Comparison of ENCODE assay signal across 12 cellular contexts in the genomic region with DNA sequence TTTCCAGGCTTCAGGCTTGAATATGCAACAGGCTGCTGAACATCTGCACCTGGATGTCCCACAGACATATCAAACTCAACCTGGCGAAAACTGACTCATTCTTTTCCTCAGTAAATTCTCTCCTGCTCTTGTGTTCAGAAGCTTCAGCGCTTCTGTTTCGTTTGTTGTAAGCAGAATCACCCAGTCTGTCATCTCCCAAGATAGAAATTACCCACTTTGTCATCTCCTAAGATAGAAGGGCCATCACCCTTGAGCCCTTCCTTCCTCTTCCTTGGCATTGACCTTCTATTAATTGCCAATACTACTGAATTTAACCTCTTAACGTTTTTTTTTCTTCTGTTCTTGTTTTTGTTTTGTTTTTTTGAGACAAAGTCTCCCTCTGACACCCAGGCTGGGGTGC. TPM values are rescaled to one million over a fixed set of nuclear protein-coding genes. Genes with fewer than 3 reads are reported as not detected.
DNase-seq lines count a peak whose midpoint lies in the region; ATAC-seq and TF ChIP-seq lines count a peak whose summit lies in the region.
"Had no signal": no experiment of that assay in that cellular context is flagged by ENCODE, and none has a peak within 500 bp of the region (broad histone marks: within the 10 kb centered on the region; RNA-seq: fewer than 3 reads in every experiment).

No MANE protein-coding gene starts in this region.

- H3K27ac ChIP-seq in PC-9 (no peak overlapping the region), trophoblast cell (ENCODE audit: low read depth, low read length) (no peak overlapping the region), brain microvascular endothelial cell (no peak overlapping the region)

- in situ Hi-C loops in brain microvascular endothelial cell (cut with HindIII; ENCODE audit: low pct_ligation_motif_present, low sequenced_read_pairs), result no loop called here

- H3K27me3 Mint-ChIP-seq in stimulated activated memory B cell treated with anti-CD40 and anti-IgM and Interleukin-4, amounts not matched to agents 10 μg/mL and 1 μg/mL and 100 μg/mL, for 72 hours, result peaks cover 19% of the 10 kb centered on the region

- intact Hi-C loops in PC-9 (cut with micrococcal nuclease; ENCODE audit: unreplicated experiment), result no loop called here

- H3K4me3 ChIP-seq in PC-9, result no peak overlapping the region
- H3K4me3 ChIP-seq in trophoblast cell (ENCODE audit: low read depth, low read length), result no peak overlapping the region
- no peak overlapping the region for H3K4me3 ChIP-seq in brain microvascular endothelial cell (ENCODE audit: low read depth, low read length)

- no TSS peak for BruUV-seq in PC-9 (replicated peaks; lab: Mats Ljungman, UMichigan)

- H2BK120ac ChIP-seq in trophoblast cell (ENCODE audit: insufficient read depth, low read length, poor library complexity), result no peak overlapping the region

- H3K9me3 ChIP-seq in PC-9 (ENCODE audit: insufficient read depth, low read depth), result no peaks in the 10 kb centered on the region; the same call in 1 of the 2 replicates
- H3K9me3 ChIP-seq in trophoblast cell (ENCODE audit: insufficient read depth, low read depth, low read length), result no peaks in the 10 kb centered on the region

- H3K9me2 ChIP-seq in PC-9 (ENCODE audit: insufficient read depth), result no peaks in the 10 kb centered on the region

- H3K27me3 ChIP-seq in PC-9 (ENCODE audit: insufficient read depth, low read depth) (no peaks in the 10 kb centered on the region), trophoblast cell (ENCODE audit: insufficient read depth, low read length) (no peaks in the 10 kb centered on the region), brain microvascular endothelial cell (replicated peaks) (no peaks in the 10 kb centered on the region)

- H3K36me3 ChIP-seq in PC-9 (ENCODE audit: low read depth) (no peaks in the 10 kb centered on the region), trophoblast cell (ENCODE audit: control insufficient read depth in 1 of 2, insufficient read depth in 2 of 2, low read length in 2 of 2) (no peaks in the 10 kb centered on the region), brain microvascular endothelial cell (replicated peaks) (no peaks in the 10 kb centered on the region)

- no CpG with 5 or more reads among the region's 4 CpGs for WGBS in trophoblast cell (ENCODE audit: extremely low coverage, insufficient coverage, insufficient read length)

- H2BK5ac ChIP-seq in trophoblast cell (ENCODE audit: low read depth, low read length, poor library complexity), result no peak overlapping the region

- no peaks in the 10 kb centered on the region for H3K9me3 Mint-ChIP-seq in stimulated activated memory B cell treated with anti-CD40 and anti-IgM and Interleukin-4, amounts not matched to agents 10 μg/mL and 1 μg/mL and 100 μg/mL, for 72 hours
- H3K9me3 Mint-ChIP-seq: H9 had no signal

- no peaks in the 10 kb centered on the region for H3K79me1 ChIP-seq in trophoblast cell (ENCODE audit: low read length)

- peak; percentile 36 for ATAC-seq in GM19351 (IDR thresholded peaks at IDR 0.05; ENCODE audit: unreplicated experiment)
- no peak for ATAC-seq in GM21619 (IDR thresholded peaks at IDR 0.05; ENCODE audit: unreplicated experiment)
- ATAC-seq in stimulated activated memory B cell treated with anti-CD40 and anti-IgM and Interleukin-4, amounts not matched to agents 10 μg/mL and 1 μg/mL and 100 μg/mL, for 72 hours, result no peak

- no peak overlapping the region for H3K18ac ChIP-seq in trophoblast cell (ENCODE audit: low read length)

- H2AFZ ChIP-seq in PC-9 (peak overlapping the region; percentile 58; the same call in 1 of the 2 replicates), trophoblast cell (ENCODE audit: insufficient read depth, low read length, poor library complexity) (no peak overlapping the region)

- H3K4me1 Mint-ChIP-seq in stimulated activated memory B cell treated with anti-CD40 and anti-IgM and Interleukin-4, amounts not matched to agents 10 μg/mL and 1 μg/mL and 100 μg/mL, for 72 hours, result no peaks in the 10 kb centered on the region
- H3K4me1 Mint-ChIP-seq: IgD-negative memory B cell had no signal

- H3K79me2 ChIP-seq in PC-9 (ENCODE audit: low read depth) (no peaks in the 10 kb centered on the region), trophoblast cell (ENCODE audit: control insufficient read depth, insufficient read depth, low read length, poor library complexity) (no peaks in the 10 kb centered on the region)

- DNase-seq in PC-9, result no peak
- peak; percentile 30 to 67 for DNase-seq in trophoblast cell
- no peak for DNase-seq in brain microvascular endothelial cell
- DNase-seq in stimulated activated CD4-positive, alpha-beta T cell treated with anti-CD3 and anti-CD28 coated beads, Interleukin-1b, Interleukin-23, amount 100 ng/mL, for 48 hours, result no peak
- DNase-seq: DMS53, GF-D8, GOT3, H9 had no signal

- H3K4me2 ChIP-seq in PC-9 (no peak overlapping the region), trophoblast cell (ENCODE audit: low read length) (no peak overlapping the region)

- H2AK5ac ChIP-seq in trophoblast cell (ENCODE audit: low read length), result no peak overlapping the region

- no peak overlapping the region for H3K9ac ChIP-seq in trophoblast cell (ENCODE audit: low read length)

- CTCF ChIA-PET in PC-9 (lab: Charles Lee), result no interaction called here

- no peak overlapping the region for H3K4ac ChIP-seq in trophoblast cell (ENCODE audit: low read depth, low read length)

- no peak overlapping the region for H3K23ac ChIP-seq in trophoblast cell (ENCODE audit: low read length)

- no peak overlapping the region for H2BK12ac ChIP-seq in trophoblast cell (ENCODE audit: low read length)

- no peak overlapping the region for H3K4me3 Mint-ChIP-seq in stimulated activated memory B cell treated with anti-CD40 and anti-IgM and Interleukin-4, amounts not matched to agents 10 μg/mL and 1 μg/mL and 100 μg/mL, for 72 hours
- H3K4me3 Mint-ChIP-seq: H9, IgD-negative memory B cell had no signal

- POLR2A ChIA-PET in PC-9 (lab: Charles Lee; ENCODE audit: unreplicated experiment), result no interaction called here

- H3K4me1 ChIP-seq in PC-9 (replicated peaks; ENCODE audit: insufficient read depth), result no peaks in the 10 kb centered on the region
- peaks cover 0 to 3% of the 10 kb centered on the region in 2 experiments for H3K4me1 ChIP-seq in trophoblast cell (ENCODE audit: control insufficient read depth in 1 of 2, insufficient read depth in 2 of 2, low read length in 2 of 2)

- no peak for TF ChIP-seq CTCF in PC-9 (conservative IDR thresholded peaks at IDR 0.05)
- TF ChIP-seq CTCF in brain microvascular endothelial cell (IDR thresholded peaks at IDR 0.05; ENCODE audit: low read depth, low read length, missing control alignments), result no peak

- H3F3A ChIP-seq in PC-9 (ENCODE audit: insufficient read depth, low read depth), result no peaks in the 10 kb centered on the region; the same call in 1 of the 2 replicates

- no peak overlapping the region for H3K27ac Mint-ChIP-seq in stimulated activated memory B cell treated with anti-CD40 and anti-IgM and Interleukin-4, amounts not matched to agents 10 μg/mL and 1 μg/mL and 100 μg/mL, for 72 hours

- H4K91ac ChIP-seq in trophoblast cell (ENCODE audit: low read depth, low read length), result no peak overlapping the region

- H3K14ac ChIP-seq in trophoblast cell (ENCODE audit: low read length), result no peak overlapping the region

- no peak overlapping the region for H4K8ac ChIP-seq in trophoblast cell (ENCODE audit: low read depth, low read length)

- H3K36me3 Mint-ChIP-seq in stimulated activated memory B cell treated with anti-CD40 and anti-IgM and Interleukin-4, amounts not matched to agents 10 μg/mL and 1 μg/mL and 100 μg/mL, for 72 hours, result no peaks in the 10 kb centered on the region

- no peaks in the 10 kb centered on the region for H4K20me1 ChIP-seq in PC-9 (ENCODE audit: insufficient read depth)

- no peak overlapping the region for H4K12ac ChIP-seq in trophoblast cell (ENCODE audit: low read depth, low read length)

RNA-seq across cellular contexts. Expression of gene CPED1, which starts 59.7 kb away (rescaled TPM):
- 1.2 and 2.4 TPM in 2 replicates for total RNA-seq in PC-9 (2021)
- 0.05 and 0.07 TPM in 2 replicates for polyA plus RNA-seq in trophoblast cell (2013)

Comparison
In these comparisons a context has a peak if more than half of its experiments do, and no peak if none do; other contexts are left out.
1. DNase-seq: peak in trophoblast cell (2 of 2); none in PC-9 (0 of 2), brain microvascular endothelial cell (single experiment) and stimulated activated CD4-positive, alpha-beta T cell treated with anti-CD3 and anti-CD28 coated beads, Interleukin-1b, Interleukin-23, amount 100 ng/mL, for 48 hours (single experiment).